ENCODE assay signal across 8 cellular contexts in genomic region chr14:53151523-53151866, GRCh38. TPM values are rescaled to one million over a fixed set of nuclear protein-coding genes. Genes with fewer than 3 reads are reported as not detected.
A peak's percentile ranks its signal among the peaks of the same experiment; 100 is the strongest.
DNase-seq lines count a peak whose midpoint lies in the region; FAIRE-seq and TF ChIP-seq lines count a peak whose summit lies in the region.

No MANE protein-coding gene starts in this region.

- H3K4me1 ChIP-seq in astrocyte (ENCODE audit: insufficient read depth, low read length), result peaks cover 6% of the 10 kb centered on the region
- peaks cover 0 to 20% (median 2%) of the 10 kb centered on the region in 4 donors for H3K4me1 ChIP-seq in tibial artery

- peaks cover 53% of the 10 kb centered on the region for H3K79me2 ChIP-seq in astrocyte (ENCODE audit: insufficient read depth, low read length)

- POLR2A ChIA-PET in activated CD4-positive, alpha-beta T cell treated with anti-CD3 and anti-CD28 coated beads, Interleukin-2, amount 10 ng/mL, durations not matched to agents 7 days and 5 days (lab: Charles Lee), result interaction anchor here (0.5 to 2.5 kb wide), 3 partner anchors 9 to 43 kb away, joined by 5 to 11 read pairs (median 7); no protein-coding TSS in a partner anchor

- 10 to 12% methylated on average over 7 of the region's 7 CpGs for WGBS in lower leg skin, 2 donors

- H3K4me2 ChIP-seq in astrocyte (ENCODE audit: low read length), result peak overlapping the region; percentile 89

- peaks cover 9% of the 10 kb centered on the region for H4K20me1 ChIP-seq in astrocyte (ENCODE audit: insufficient read depth, low read length)

- H2AFZ ChIP-seq in astrocyte (ENCODE audit: low read depth, low read length), result peak overlapping the region; percentile 93

- no peaks in the 10 kb centered on the region for H3K27me3 Mint-ChIP-seq in activated CD4-positive, alpha-beta T cell treated with anti-CD3 and anti-CD28 coated beads, Interleukin-2, amount 10 ng/mL, durations not matched to agents 7 days and 5 days
- H3K27me3 Mint-ChIP-seq in astrocyte (ENCODE audit: low read depth, unreplicated experiment), result no peaks in the 10 kb centered on the region

- peak overlapping the region; percentile 96 for H3K27ac Mint-ChIP-seq in activated CD4-positive, alpha-beta T cell treated with anti-CD3 and anti-CD28 coated beads, Interleukin-2, amount 10 ng/mL, durations not matched to agents 7 days and 5 days
- H3K27ac Mint-ChIP-seq in astrocyte (ENCODE audit: unreplicated experiment), result peak overlapping the region; percentile 23

- CTCF ChIA-PET in activated CD4-positive, alpha-beta T cell treated with anti-CD3 and anti-CD28 coated beads, Interleukin-2, amount 10 ng/mL, durations not matched to agents 7 days and 5 days (lab: Charles Lee), result interaction anchor here (1.0 to 5.2 kb wide), 7 partner anchors 9 to 66 kb away, joined by 3 to 33 read pairs (median 5); no protein-coding TSS in a partner anchor

- no peak for TF ChIP-seq POLR2A in lower leg skin (IDR thresholded peaks at IDR 0.05)

- TF ChIP-seq CTCF in astrocyte (IDR thresholded peaks at IDR 0.05; ENCODE audit: insufficient read depth, low read depth, low read length) (no peak), lower leg skin (IDR thresholded peaks at IDR 0.05) (no peak), tibial artery (IDR thresholded peaks at IDR 0.05) (peak in 1 of 2 experiments; percentile 16)

- in situ Hi-C loops in G401 (cut with HindIII; ENCODE audit: low sequenced_read_pairs), result no loop called here

- peak overlapping the region; percentile 82 for H3K9ac ChIP-seq in astrocyte (ENCODE audit: low read length)

- no peak for FAIRE-seq in astrocyte (lab: Jason Lieb, UNC)

- H3K4me3 ChIP-seq in astrocyte (ENCODE audit: insufficient read depth, low read depth, low read length), result peak overlapping the region; percentile 80
- H3K4me3 ChIP-seq in lower leg skin (ENCODE audit: low read depth, poor library complexity, severe bottlenecking), result peak overlapping the region; percentile 86
- peak overlapping the region; percentile 67 to 89 for H3K4me3 ChIP-seq in tibial artery

- H3K4me3 Mint-ChIP-seq in activated CD4-positive, alpha-beta T cell treated with anti-CD3 and anti-CD28 coated beads, Interleukin-2, amount 10 ng/mL, durations not matched to agents 7 days and 5 days, result peak overlapping the region; percentile 99
- peak overlapping the region; percentile 99 for H3K4me3 Mint-ChIP-seq in astrocyte (ENCODE audit: unreplicated experiment)

- H3K9me3 ChIP-seq in astrocyte (ENCODE audit: insufficient read depth, low read depth, low read length) (no peaks in the 10 kb centered on the region), tibial artery (no peaks in the 10 kb centered on the region)

- H3K27me3 ChIP-seq in astrocyte (ENCODE audit: insufficient read depth, low read length) (no peaks in the 10 kb centered on the region), tibial artery (no peaks in the 10 kb centered on the region)

- H3K36me3 ChIP-seq in astrocyte (ENCODE audit: insufficient read depth, low read length) (no peaks in the 10 kb centered on the region), tibial artery (no peaks in the 10 kb centered on the region)

- no peak overlapping the region for H3K27ac ChIP-seq in astrocyte (ENCODE audit: low read depth, low read length)
- peak overlapping the region; percentile 86 to 89 for H3K27ac ChIP-seq in tibial artery

- DNase-seq in activated CD4-positive, alpha-beta T cell treated with anti-CD3 and anti-CD28 coated beads, Interleukin-2, amount 10 ng/mL, durations not matched to agents 7 days and 5 days, result no peak
- no peak for DNase-seq in activated CD4-positive, alpha-beta T cell treated with anti-CD3 and anti-CD28 coated beads for 1 hour
- no peak for DNase-seq in astrocyte (ENCODE audit: low read depth)
- DNase-seq in lower leg skin (ENCODE audit: low spot score in 2 of 2), result no peak
- no peak for DNase-seq in tibial artery
- DNase-seq in G401 (ENCODE audit: low spot score), result no peak
- no peak for DNase-seq in Kasumi-1 (lab: John Stamatoyannopoulos, UW)
- DNase-seq in GM19238 (ENCODE audit: insufficient read length, low spot score), result no peak

- H3K4me1 Mint-ChIP-seq in activated CD4-positive, alpha-beta T cell treated with anti-CD3 and anti-CD28 coated beads, Interleukin-2, amount 10 ng/mL, durations not matched to agents 7 days and 5 days, result peaks cover 55% of the 10 kb centered on the region
- H3K4me1 Mint-ChIP-seq in astrocyte (ENCODE audit: low read depth, unreplicated experiment), result peaks cover 6% of the 10 kb centered on the region

- intact Hi-C loops in lower leg skin (cut with DNase I; ENCODE audit: low total_unique reads), result no loop called here
- intact Hi-C loops in tibial artery (cut with DNase I; ENCODE audit: low total_unique reads), result no loop called here

- H3K9me3 Mint-ChIP-seq in activated CD4-positive, alpha-beta T cell treated with anti-CD3 and anti-CD28 coated beads, Interleukin-2, amount 10 ng/mL, durations not matched to agents 7 days and 5 days, result peaks cover 2% of the 10 kb centered on the region
- peaks cover 3% of the 10 kb centered on the region for H3K9me3 Mint-ChIP-seq in astrocyte (ENCODE audit: unreplicated experiment)

- peaks cover 46% of the 10 kb centered on the region for H3K36me3 Mint-ChIP-seq in activated CD4-positive, alpha-beta T cell treated with anti-CD3 and anti-CD28 coated beads, Interleukin-2, amount 10 ng/mL, durations not matched to agents 7 days and 5 days (ENCODE audit: low read depth)
- H3K36me3 Mint-ChIP-seq in astrocyte (ENCODE audit: low read depth, unreplicated experiment), result no peaks in the 10 kb centered on the region

RNA-seq across cellular contexts. Expression of gene DDHD1, which starts 1.6 kb away (rescaled TPM):
- total RNA-seq in activated CD4-positive, alpha-beta T cell treated with anti-CD3 and anti-CD28 coated beads, Interleukin-2, amount 10 ng/mL, durations not matched to agents 7 days and 5 days, result 10 to 100 TPM; 53.8 to 58.0 TPM
- total RNA-seq in astrocyte (14.5 and 15.2 TPM in 2 replicates), lower leg skin (10 to 100 TPM in 3 of 4 donors, 1 to 10 TPM in 1; 9.7 to 19.4 (median 14.6) TPM)
- 24.5 and 39.9 TPM in 2 replicates for total RNA-seq in G401 (2014; rRNA removed; shearing (Covaris generic))
